Comparison of ENCODE assay signal across 19 cellular contexts in genomic region chr18:72871091-72871490, GRCh38. TPM values are rescaled to one million over a fixed set of nuclear protein-coding genes. Genes with fewer than 3 reads are reported as not detected.
DNase-seq lines count a peak whose midpoint lies in the region; ATAC-seq and TF ChIP-seq lines count a peak whose summit lies in the region.
"Had no signal": no experiment of that assay in that cellular context is flagged by ENCODE, and none has a peak within 500 bp of the region (broad histone marks: within the 10 kb centered on the region; RNA-seq: fewer than 3 reads in every experiment).

No MANE protein-coding gene starts in this region.

- ATAC-seq in IMR-90 (ENCODE audit: low read depth) (no peak), HG02759 (IDR thresholded peaks at IDR 0.05; ENCODE audit: unreplicated experiment) (no peak)
- ATAC-seq: activated CD8-positive, alpha-beta memory T cell treated with anti-CD3 and anti-CD28 coated beads, Interleukin-2, amount 10 ng/mL, durations not matched to agents 7 days and 5 days; CD8-positive, alpha-beta T cell had no signal

- WGBS in IMR-90 (ENCODE audit: extremely low coverage in 2 of 2, insufficient read length in 1 of 2), 2 experiments = 57% methylated on average over 2 of the region's 5 CpGs; no CpG with 5 or more reads in 1 of the 2 experiments

- CTCF ChIA-PET in IMR-90 (lab: Yijun Ruan, JAX) = no interaction called here

- H3K18ac ChIP-seq in IMR-90 (ENCODE audit: low read depth, low read length) = no peak overlapping the region

- H2BK120ac ChIP-seq in IMR-90 (ENCODE audit: low read depth, low read length) = no peak overlapping the region

- no peak overlapping the region for H2BK15ac ChIP-seq in IMR-90 (ENCODE audit: low read depth, low read length)

- H3K9ac ChIP-seq in IMR-90 (ENCODE audit: low read depth, low read length) = no peak overlapping the region

- no peaks in the 10 kb centered on the region for H3K36me3 ChIP-seq in IMR-90 (ENCODE audit: control insufficient read depth, insufficient read depth, low read length)

- no peak for TF ChIP-seq RAD21 in IMR-90 (IDR thresholded peaks at IDR 0.05; ENCODE audit: low read length)

- H3K9me1 ChIP-seq in IMR-90 (ENCODE audit: insufficient read depth, low read length) = no peaks in the 10 kb centered on the region

- no peak overlapping the region for H2BK5ac ChIP-seq in IMR-90 (ENCODE audit: low read depth, low read length, poor library complexity, severe bottlenecking)

- H3K14ac ChIP-seq in IMR-90 (replicated peaks; ENCODE audit: low read depth, low read length) = no peak overlapping the region

- no peaks in the 10 kb centered on the region for H3K9me3 ChIP-seq in IMR-90 (ENCODE audit: control insufficient read depth, insufficient read depth, low read length)

- no TSS peak for BruUV-seq in IMR-90 (replicated peaks; lab: Mats Ljungman, UMichigan)

- H4K91ac ChIP-seq in IMR-90 (ENCODE audit: insufficient read depth, low read depth, low read length) = no peak overlapping the region

- no peak overlapping the region for H3K27ac ChIP-seq in IMR-90 (ENCODE audit: insufficient read depth, low read length)

- H2AFZ ChIP-seq in IMR-90 (replicated peaks; ENCODE audit: low read length, poor library complexity) = no peak overlapping the region

- TF ChIP-seq CTCF in IMR-90 (conservative IDR thresholded peaks at IDR 0.05; ENCODE audit: low read depth, low read length) = no peak

- peaks cover 31% of the 10 kb centered on the region for H3K27me3 ChIP-seq in IMR-90 (ENCODE audit: control insufficient read depth, insufficient read depth, low read length)

- intact Hi-C loops in IMR-90 (cut with micrococcal nuclease) = loop anchor here (10.0 kb wide), 1 partner anchor 1244 kb away; no protein-coding TSS in a partner anchor

- no peak overlapping the region for H3K4ac ChIP-seq in IMR-90 (ENCODE audit: low read depth, low read length)

- no peak overlapping the region for H2BK20ac ChIP-seq in IMR-90 (ENCODE audit: low read depth, low read length)

- in situ Hi-C loops in Caki2 (cut with HindIII; ENCODE audit: low pct_unique_long_range_greater_than_20kb, low sequenced_read_pairs) (no loop called here), IMR-90 (cut with MboI; ENCODE audit: low sequenced_read_pairs) (no loop called here)

- POLR2A ChIA-PET in IMR-90 (lab: Charles Lee; ENCODE audit: unreplicated experiment) = no interaction called here

- DNase-seq in Caki2 (ENCODE audit: low read depth) (peak; percentile 58), IMR-90 (peak; percentile 6), astrocyte of the hippocampus (ENCODE audit: low read depth, low spot score) (peak; percentile 40), kidney glomerular epithelial cell (lab: John Stamatoyannopoulos, UW) (peak; percentile 12), NCI-H2227 (lab: John Stamatoyannopoulos, UW; ENCODE audit: unreplicated experiment) (no peak), NOMO-1 (lab: John Stamatoyannopoulos, UW; ENCODE audit: unreplicated experiment in 2 of 2) (no peak), pons (ENCODE audit: low spot score) (no peak)
- DNase-seq: activated CD8-positive, alpha-beta memory T cell treated with anti-CD3 and anti-CD28 coated beads, Interleukin-2, amount 10 ng/mL, durations not matched to agents 7 days and 5 days; activated naive CD4-positive, alpha-beta T cell treated with Interleukin-2 at 50 U/mL for 16 hours; CD8-positive, alpha-beta T cell; H9; Kasumi-1; naive B cell; NCI-H2081; NK-92 treated with Interleukin-12 subunit alpha and Interleukin-12 subunit beta, amount 100 ng/mL, for 24 hours; stimulated activated CD4-positive, alpha-beta T cell treated with anti-CD3 and anti-CD28 coated beads, Interleukin-2, amount 100 ng/mL, for 24 hours; trophoblast cell had no signal

- no peak overlapping the region for H3K4me3 ChIP-seq in IMR-90 (ENCODE audit: insufficient read depth, low read depth, low read length)

- H2AK9ac ChIP-seq in IMR-90 (replicated peaks; ENCODE audit: low read depth, low read length, poor library complexity) = no peak overlapping the region

- no peak overlapping the region for H2AK5ac ChIP-seq in IMR-90 (ENCODE audit: low read depth, low read length)

- TF ChIP-seq POLR2A in IMR-90 (IDR thresholded peaks at IDR 0.05; ENCODE audit: low read depth, low read length) = no peak

- H3K56ac ChIP-seq in IMR-90 (ENCODE audit: extremely low read depth, insufficient read depth, low read length) = no peak overlapping the region

- H3K4me1 ChIP-seq in IMR-90 (ENCODE audit: control insufficient read depth, insufficient read depth, low read length) = 0 out of 2 replicates have a peak, but pooled peaks cover 1% of the 10 kb centered on the region

- no peak overlapping the region for H3K23ac ChIP-seq in IMR-90 (ENCODE audit: low read depth, low read length)

- no peak overlapping the region for H4K5ac ChIP-seq in IMR-90 (ENCODE audit: low read depth, low read length)

- dilution Hi-C loops in IMR-90 (cut with HindIII; ENCODE audit: low sequenced_read_pairs, unreplicated experiment) = no loop called here

- no peaks in the 10 kb centered on the region for H3K79me1 ChIP-seq in IMR-90 (ENCODE audit: low read depth in 1 of 2, low read length in 2 of 2)

- H4K20me1 ChIP-seq in IMR-90 (ENCODE audit: insufficient read depth, low read length) = no peaks in the 10 kb centered on the region

- no peak overlapping the region for H4K8ac ChIP-seq in IMR-90 (ENCODE audit: low read depth in 2 of 2, low read length in 2 of 2)

- H3K4me2 ChIP-seq in IMR-90 (ENCODE audit: low read depth, low read length) = no peak overlapping the region

TF ChIP-seq in IMR-90, 13 proteins besides CTCF, POLR2A, EP300 and RAD21:
- no peak for TF ChIP-seq USF2 (IDR thresholded peaks at IDR 0.05; ENCODE audit: low read depth, low read length)
- TF ChIP-seq SMC3 (IDR thresholded peaks at IDR 0.05; ENCODE audit: low read depth, low read length) = no peak
- TF ChIP-seq NFE2L2 (IDR thresholded peaks at IDR 0.05; ENCODE audit: low read depth, low read length) = no peak
- TF ChIP-seq RFX5 (IDR thresholded peaks at IDR 0.05; ENCODE audit: low read depth, low read length) = no peak
- peak; percentile 54 for TF ChIP-seq CEBPB (IDR thresholded peaks at IDR 0.05; ENCODE audit: low read depth, low read length)
- no peak for TF ChIP-seq ELK1 (IDR thresholded peaks at IDR 0.05; ENCODE audit: borderline replicate concordance, low read depth, low read length)

RNA-seq across cellular contexts. Expression of gene NETO1, which starts 3.3 kb away (rescaled TPM):
- 7.6 and 8.1 TPM in 2 replicates for total RNA-seq in Caki2 (2014; rRNA removed; shearing (Covaris generic); ENCODE audit: low replicate concordance)
- total RNA-seq in IMR-90 (2012; rRNA removed) = 0.28 and 0.36 TPM in 2 replicates
- 0.29 and 0.42 TPM in 2 replicates for polyA plus RNA-seq in IMR-90 (2012; rRNA removed)
- 0.02 and 0.09 TPM in 2 replicates for polyA plus RNA-seq in IMR-90 (2012; cell fraction: cytosol; rRNA removed)
- 0.18 and 0.48 TPM in 2 replicates for polyA plus RNA-seq in IMR-90 (2012; cell fraction: nucleus; rRNA removed; ENCODE audit: low replicate concordance)
- total RNA-seq: activated CD8-positive, alpha-beta memory T cell treated with anti-CD3 and anti-CD28 coated beads, Interleukin-2, amount 10 ng/mL, durations not matched to agents 7 days and 5 days; CD8-positive, alpha-beta T cell; liver had no signal
- polyA plus RNA-seq: liver had no signal

Comparison
In these comparisons a context has a peak if more than half of its experiments do, and no peak if none do; other contexts are left out.
1. DNase-seq: peak in Caki2 (single experiment), IMR-90 (single experiment), astrocyte of the hippocampus (single experiment) and kidney glomerular epithelial cell (single experiment); none in NCI-H2227 (single experiment), NOMO-1 (0 of 2) and pons (single experiment).